ENCODE assay signal across 15 cellular contexts in the genomic region with DNA sequence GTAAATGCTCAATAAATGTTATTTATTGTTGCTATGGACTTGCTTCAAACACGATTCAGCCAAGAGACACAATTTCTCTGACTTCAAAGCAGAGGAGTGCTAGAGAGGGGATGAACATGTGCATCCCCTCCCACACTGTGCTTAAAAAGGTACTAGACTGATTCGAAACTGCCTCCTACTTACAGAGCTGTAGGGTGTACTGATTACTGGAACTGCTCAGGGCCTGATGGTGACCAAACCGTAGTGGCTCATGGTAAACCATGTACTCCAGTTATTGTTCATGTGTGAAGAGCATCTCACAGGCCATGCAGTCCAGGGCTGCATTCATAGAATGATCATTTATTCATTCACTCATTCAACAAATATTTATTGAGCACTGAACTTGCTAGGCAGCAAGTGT.
A peak's percentile ranks its signal among the peaks of the same experiment; 100 is the strongest.
DNase-seq lines count a peak whose midpoint lies in the region; ATAC-seq lines count a peak whose summit lies in the region.
"Had no signal": no experiment of that assay in that cellular context is flagged by ENCODE, and none has a peak within 500 bp of the region (broad histone marks: within the 10 kb centered on the region; RNA-seq: fewer than 3 reads in every experiment).

No MANE protein-coding gene starts in this region.

- no peak for DNase-seq in Kasumi-1 (lab: John Stamatoyannopoulos, UW)
- no peak for DNase-seq in retina
- DNase-seq in NCI-H1930 (lab: John Stamatoyannopoulos, UW): no peak
- DNase-seq in NCI-H526 (lab: John Stamatoyannopoulos, UW): no peak
- DNase-seq: activated CD8-positive, alpha-beta T cell treated with anti-CD3 and anti-CD28 coated beads for 36 hours; CD4-positive, alpha-beta memory T cell; central memory CD4-positive, alpha-beta T cell; IMR-90; NCI-H2107; NCI-H748 treated with DMSO at 0.1 percent for 48 hours; stimulated activated CD4-positive, alpha-beta T cell treated with anti-CD3 and anti-CD28 coated beads, Interleukin-4, amount 100 ng/mL, for 4 hours had no signal

- ATAC-seq in GM18511 (IDR thresholded peaks at IDR 0.05; ENCODE audit: unreplicated experiment): peak; percentile 55
- peak; percentile 64 for ATAC-seq in GM19463 (IDR thresholded peaks at IDR 0.05; ENCODE audit: unreplicated experiment)
- ATAC-seq in HG02884 (IDR thresholded peaks at IDR 0.05; ENCODE audit: unreplicated experiment): peak; percentile 66
- peak; percentile 68 for ATAC-seq in HG03565 (IDR thresholded peaks at IDR 0.05; ENCODE audit: unreplicated experiment)
- ATAC-seq: activated CD8-positive, alpha-beta T cell treated with anti-CD3 and anti-CD28 coated beads for 36 hours had no signal
